Comparison of ENCODE assay signal across 8 cellular contexts in the genomic region with DNA sequence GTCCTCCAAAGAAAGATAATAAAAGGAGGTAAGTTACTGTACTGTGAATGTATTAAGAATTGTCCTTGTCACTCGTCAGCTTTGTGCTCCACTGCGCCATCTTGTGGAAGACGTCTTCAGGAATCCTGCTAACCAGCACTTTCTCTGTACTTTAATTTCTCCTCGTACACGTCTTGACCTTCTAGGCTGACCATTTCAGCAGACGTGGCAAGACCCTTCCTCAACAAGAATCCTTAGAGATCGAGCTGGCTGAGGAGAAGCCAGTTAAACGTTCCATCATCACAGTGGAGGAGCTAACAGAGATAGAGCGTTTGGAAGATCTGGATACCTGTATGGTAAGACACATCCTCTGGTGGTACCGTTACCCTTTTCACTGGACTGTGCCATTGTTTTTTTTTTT.
A peak's percentile ranks its signal among the peaks of the same experiment; 100 is the strongest.
DNase-seq lines count a peak whose midpoint lies in the region; ATAC-seq and TF ChIP-seq lines count a peak whose summit lies in the region.

No MANE protein-coding gene starts in this region.

- no peaks in the 10 kb centered on the region for H3K36me3 Mint-ChIP-seq in activated naive CD8-positive, alpha-beta T cell treated with anti-CD3 and anti-CD28 coated beads, Interleukin-2, amount 50 U/mL, for 24 hours (ENCODE audit: low read depth)

- no peaks in the 10 kb centered on the region for H3K9me3 Mint-ChIP-seq in activated naive CD8-positive, alpha-beta T cell treated with anti-CD3 and anti-CD28 coated beads, Interleukin-2, amount 50 U/mL, for 24 hours

- peaks cover 4% of the 10 kb centered on the region for H3K4me1 Mint-ChIP-seq in activated naive CD8-positive, alpha-beta T cell treated with anti-CD3 and anti-CD28 coated beads, Interleukin-2, amount 50 U/mL, for 24 hours

- no peak overlapping the region for H3K4me3 ChIP-seq in GM12875 (ENCODE audit: low read depth, low read length)

- TF ChIP-seq CTCF in GM12875 (IDR thresholded peaks at IDR 0.05; ENCODE audit: borderline replicate concordance, insufficient read depth, low read depth, low read length): peak; percentile 70

- no peak for ATAC-seq in activated naive CD8-positive, alpha-beta T cell treated with anti-CD3 and anti-CD28 coated beads, Interleukin-2, amount 50 U/mL, for 24 hours
- no peak for ATAC-seq in GM19452 (IDR thresholded peaks at IDR 0.05; ENCODE audit: unreplicated experiment)
- ATAC-seq in HG03175 (IDR thresholded peaks at IDR 0.05; ENCODE audit: unreplicated experiment): no peak

- intact Hi-C loops in cardiac septum (cut with DNase I): loop anchor here (5.0 kb wide), 2 partner anchors 279 to 334 kb away; partner anchors contain the start of gene CARMIL1

- H3K27ac Mint-ChIP-seq in activated naive CD8-positive, alpha-beta T cell treated with anti-CD3 and anti-CD28 coated beads, Interleukin-2, amount 50 U/mL, for 24 hours: no peak overlapping the region

- no peaks in the 10 kb centered on the region for H3K27me3 Mint-ChIP-seq in activated naive CD8-positive, alpha-beta T cell treated with anti-CD3 and anti-CD28 coated beads, Interleukin-2, amount 50 U/mL, for 24 hours

- H3K4me3 Mint-ChIP-seq in activated naive CD8-positive, alpha-beta T cell treated with anti-CD3 and anti-CD28 coated beads, Interleukin-2, amount 50 U/mL, for 24 hours: no peak overlapping the region

- DNase-seq in NCI-H1092 (lab: John Stamatoyannopoulos, UW): peak; percentile 4
- peak; percentile 47 for DNase-seq in SW480 (ENCODE audit: low spot score)
- peak; percentile 84 for DNase-seq in activated naive CD8-positive, alpha-beta T cell treated with anti-CD3 and anti-CD28 coated beads, Interleukin-2, amount 50 U/mL, for 24 hours
- DNase-seq in cardiac septum (ENCODE audit: low spot score): peak; percentile 78
- peak; percentile 38 for DNase-seq in putamen (ENCODE audit: low spot score)

Comparison
In these comparisons a context has a peak if more than half of its experiments do, and no peak if none do; other contexts are left out.
1. DNase-seq: peak in every context shown above with its lines; median percentile 84 in activated naive CD8-positive, alpha-beta T cell treated with anti-CD3 and anti-CD28 coated beads, Interleukin-2, amount 50 U/mL, for 24 hours; 78 in cardiac septum; 47 in SW480; 38 in putamen; 4 in NCI-H1092.